ENCODE assay signal across 15 cellular contexts in the genomic region with DNA sequence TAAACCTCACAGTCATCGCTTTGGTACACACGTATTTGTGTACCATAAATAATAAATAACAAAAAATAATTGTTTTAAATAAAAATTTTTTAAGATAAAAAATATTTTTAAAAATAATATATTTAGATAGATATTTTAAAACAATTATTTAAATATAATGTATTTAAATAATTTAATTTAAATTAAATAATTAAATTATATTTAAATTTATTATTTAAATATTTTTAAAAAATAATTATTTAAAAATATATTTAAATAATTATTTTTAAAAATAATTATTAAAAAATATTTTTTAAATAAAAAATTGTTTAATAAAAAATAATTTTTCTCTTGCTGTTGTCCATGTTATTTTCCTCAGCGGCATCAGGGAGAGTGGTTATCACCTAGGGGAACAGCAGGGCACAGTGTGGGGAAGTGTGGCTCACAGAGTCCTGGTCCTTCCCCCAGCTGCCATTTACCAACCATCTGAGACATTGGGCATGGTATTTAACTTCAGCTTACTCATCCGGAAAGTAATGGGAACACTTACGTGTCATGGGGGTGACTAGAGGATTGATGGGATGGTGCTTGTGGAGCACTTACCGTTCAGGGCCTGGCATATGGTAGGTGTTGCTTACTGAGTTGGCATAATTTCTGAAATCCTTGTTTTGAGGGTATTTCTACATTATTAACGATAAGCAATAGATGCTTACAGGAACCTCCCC.
A peak's percentile ranks its signal among the peaks of the same experiment; 100 is the strongest.
DNase-seq lines count a peak whose midpoint lies in the region; ATAC-seq and TF ChIP-seq lines count a peak whose summit lies in the region.
"Had no signal": no experiment of that assay in that cellular context is flagged by ENCODE, and none has a peak within 500 bp of the region (broad histone marks: within the 10 kb centered on the region; RNA-seq: fewer than 3 reads in every experiment).

No MANE protein-coding gene starts in this region.

- H3K9ac ChIP-seq in SK-N-SH, result no peak overlapping the region

- H3K9me2 ChIP-seq in SK-N-SH, result no peaks in the 10 kb centered on the region

- no peak overlapping the region for H2AFZ ChIP-seq in SK-N-SH (ENCODE audit: low read depth)

- intact Hi-C loops in thyroid gland (cut with DNase I), result no loop called here
- intact Hi-C loops in activated CD4-positive, alpha-beta memory T cell treated with anti-CD3 and anti-CD28 coated beads for 36 hours (cut with micrococcal nuclease), result loop anchor here (2.0 kb wide), 1 partner anchor 43 kb away; no protein-coding TSS in a partner anchor

- H3K36me3 Mint-ChIP-seq in activated CD4-positive, alpha-beta memory T cell treated with anti-CD3 and anti-CD28 coated beads for 36 hours, result no peaks in the 10 kb centered on the region

- TF ChIP-seq RAD21 in SK-N-SH (IDR thresholded peaks at IDR 0.05; ENCODE audit: low read length), result no peak

- H3K4me1 Mint-ChIP-seq in activated CD4-positive, alpha-beta memory T cell treated with anti-CD3 and anti-CD28 coated beads for 36 hours (ENCODE audit: low read depth), result peaks cover 10% of the 10 kb centered on the region

- H4K20me1 ChIP-seq in SK-N-SH (ENCODE audit: insufficient read depth), result no peaks in the 10 kb centered on the region

- H3K27ac Mint-ChIP-seq in activated CD4-positive, alpha-beta memory T cell treated with anti-CD3 and anti-CD28 coated beads for 36 hours, result no peak overlapping the region

- 58% methylated on average over 7 of the region's 7 CpGs for WGBS in SK-N-SH (ENCODE audit: low lambda C conversion rate)
- 56 to 61% methylated on average over 7 of the region's 7 CpGs for WGBS in thyroid gland, 2 donors

- H3K4me3 Mint-ChIP-seq in activated CD4-positive, alpha-beta memory T cell treated with anti-CD3 and anti-CD28 coated beads for 36 hours, result no peak overlapping the region

- DNase-seq in SK-N-SH, result no peak
- peak; percentile 17 to 50 for DNase-seq in NCI-H524 (lab: John Stamatoyannopoulos, UW)
- DNase-seq in fibroblast of mammary gland (ENCODE audit: low read depth), result peak; percentile 73
- peak; percentile 11 to 26 for DNase-seq in thyroid gland
- no peak for DNase-seq in Peyer's patch
- DNase-seq in stimulated activated naive CD4-positive, alpha-beta T cell treated with Interleukin-2 at 50 U/mL for 16 hours (lab: John Stamatoyannopoulos, UW), result no peak
- no peak for DNase-seq in activated CD4-positive, alpha-beta memory T cell treated with anti-CD3 and anti-CD28 coated beads for 36 hours
- DNase-seq: hippocampal formation; left lung; posterior cingulate gyrus; stimulated activated CD4-positive, alpha-beta T cell treated with anti-CD3 and anti-CD28 coated beads, Interleukin-15, amount 100 ng/mL, for 24 hours had no signal

- POLR2A ChIA-PET in SK-N-SH (lab: Yijun Ruan, JAX), result no interaction called here
- POLR2A ChIA-PET in activated CD4-positive, alpha-beta memory T cell treated with anti-CD3 and anti-CD28 coated beads for 36 hours (lab: Charles Lee), result no interaction called here

- TF ChIP-seq EP300 in SK-N-SH (IDR thresholded peaks at IDR 0.05; ENCODE audit: borderline replicate concordance in 1 of 2, low read depth in 1 of 2, low read length in 1 of 2), result peak in 1 of 2 experiments; percentile 51; a peak in 1 of 4 replicates

- peaks cover 25% of the 10 kb centered on the region for H3F3A ChIP-seq in SK-N-SH (replicated peaks; ENCODE audit: insufficient read depth)

- H3K4me1 ChIP-seq in SK-N-SH (ENCODE audit: control insufficient read depth in 1 of 2, insufficient read depth in 2 of 2, low read depth in 1 of 2, low read length in 1 of 2) (peaks cover 10 to 32% of the 10 kb centered on the region in 2 experiments; a peak in 3 of 4 replicates), thyroid gland (no peaks in the 10 kb centered on the region), Peyer's patch (no peaks in the 10 kb centered on the region)
- H3K4me1 ChIP-seq: left lung had no signal

- no peak for ATAC-seq in SK-N-SH treated with all-trans-retinoic acid at 6 μM for 48 hours
- ATAC-seq: left lung had no signal

- CTCF ChIA-PET in SK-N-SH (lab: Yijun Ruan, JAX), result interaction anchor here (2.2 kb wide), 1 partner anchor 43 kb away, joined by 8 read pairs; no protein-coding TSS in a partner anchor
- CTCF ChIA-PET in activated CD4-positive, alpha-beta memory T cell treated with anti-CD3 and anti-CD28 coated beads for 36 hours (lab: Charles Lee), result interaction anchor here (1.6 kb wide), 1 partner anchor 43 kb away, joined by 4 read pairs; no protein-coding TSS in a partner anchor

- H3K79me2 ChIP-seq in SK-N-SH (ENCODE audit: insufficient read depth), result no peaks in the 10 kb centered on the region

- H3K27me3 Mint-ChIP-seq in activated CD4-positive, alpha-beta memory T cell treated with anti-CD3 and anti-CD28 coated beads for 36 hours, result no peaks in the 10 kb centered on the region

- no peak overlapping the region for H3K4me3 ChIP-seq in SK-N-SH (ENCODE audit: low read depth in 2 of 2, low read length in 1 of 2)
- H3K4me3 ChIP-seq in fibroblast of mammary gland (ENCODE audit: control insufficient read depth, low read depth, low read length), result no peak overlapping the region
- no peak overlapping the region for H3K4me3 ChIP-seq in thyroid gland (replicated peaks in 1 of 3)
- H3K4me3 ChIP-seq in Peyer's patch, result no peak overlapping the region
- H3K4me3 ChIP-seq: left lung, SK-N-MC, suprapubic skin had no signal

- no peaks in the 10 kb centered on the region for H3K36me3 ChIP-seq in SK-N-SH (replicated peaks in 1 of 2; ENCODE audit: control insufficient read depth in 1 of 2, insufficient read depth in 2 of 2, low read length in 1 of 2)
- no peaks in the 10 kb centered on the region for H3K36me3 ChIP-seq in thyroid gland
- H3K36me3 ChIP-seq in Peyer's patch, result no peaks in the 10 kb centered on the region
- H3K36me3 ChIP-seq: left lung, suprapubic skin had no signal

- TF ChIP-seq CTCF in SK-N-SH (IDR thresholded peaks at IDR 0.05), result no peak
- no peak for TF ChIP-seq CTCF in fibroblast of mammary gland (conservative IDR thresholded peaks at IDR 0.05; ENCODE audit: control insufficient read depth, insufficient read depth, low read depth, low read length)
- TF ChIP-seq CTCF in thyroid gland (IDR thresholded peaks at IDR 0.05), result no peak
- TF ChIP-seq CTCF in Peyer's patch (IDR thresholded peaks at IDR 0.05), result no peak

- H3K27me3 ChIP-seq in SK-N-SH (ENCODE audit: insufficient read depth) (no peaks in the 10 kb centered on the region), thyroid gland (no peaks in the 10 kb centered on the region), Peyer's patch (no peaks in the 10 kb centered on the region)
- H3K27me3 ChIP-seq: left lung, suprapubic skin had no signal

- H3K9me3 Mint-ChIP-seq in activated CD4-positive, alpha-beta memory T cell treated with anti-CD3 and anti-CD28 coated beads for 36 hours, result no peaks in the 10 kb centered on the region

- H3K9me3 ChIP-seq in SK-N-SH (no peaks in the 10 kb centered on the region), thyroid gland (no peaks in the 10 kb centered on the region), Peyer's patch (no peaks in the 10 kb centered on the region)
- H3K9me3 ChIP-seq: left lung, suprapubic skin had no signal

- H3K27ac ChIP-seq in SK-N-SH (ENCODE audit: low read depth in 2 of 2, low read length in 1 of 2), result peak overlapping the region in 1 of 2 experiments; percentile 89; a peak in 2 of 4 replicates
- H3K27ac ChIP-seq in thyroid gland, result no peak overlapping the region
- no peak overlapping the region for H3K27ac ChIP-seq in Peyer's patch
- H3K27ac ChIP-seq: left lung, SK-N-MC, VCaP had no signal

- TF ChIP-seq POLR2A in thyroid gland (IDR thresholded peaks at IDR 0.05), result no peak
- no peak for TF ChIP-seq POLR2A in Peyer's patch (IDR thresholded peaks at IDR 0.05)

- H3K4me2 ChIP-seq in SK-N-SH, result no peak overlapping the region

TF ChIP-seq in SK-N-SH, 30 proteins besides CTCF, POLR2A, EP300 and RAD21 (continues in another document):
- TF ChIP-seq, protein P1, sequence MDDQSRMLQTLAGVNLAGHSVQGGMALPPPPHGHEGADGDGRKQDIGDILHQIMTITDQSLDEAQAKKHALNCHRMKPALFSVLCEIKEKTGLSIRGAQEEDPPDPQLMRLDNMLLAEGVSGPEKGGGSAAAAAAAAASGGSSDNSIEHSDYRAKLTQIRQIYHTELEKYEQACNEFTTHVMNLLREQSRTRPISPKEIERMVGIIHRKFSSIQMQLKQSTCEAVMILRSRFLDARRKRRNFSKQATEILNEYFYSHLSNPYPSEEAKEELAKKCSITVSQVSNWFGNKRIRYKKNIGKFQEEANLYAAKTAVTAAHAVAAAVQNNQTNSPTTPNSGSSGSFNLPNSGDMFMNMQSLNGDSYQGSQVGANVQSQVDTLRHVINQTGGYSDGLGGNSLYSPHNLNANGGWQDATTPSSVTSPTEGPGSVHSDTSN (IDR thresholded peaks at IDR 0.05), result peak; percentile 79
- TF ChIP-seq, protein P2, sequence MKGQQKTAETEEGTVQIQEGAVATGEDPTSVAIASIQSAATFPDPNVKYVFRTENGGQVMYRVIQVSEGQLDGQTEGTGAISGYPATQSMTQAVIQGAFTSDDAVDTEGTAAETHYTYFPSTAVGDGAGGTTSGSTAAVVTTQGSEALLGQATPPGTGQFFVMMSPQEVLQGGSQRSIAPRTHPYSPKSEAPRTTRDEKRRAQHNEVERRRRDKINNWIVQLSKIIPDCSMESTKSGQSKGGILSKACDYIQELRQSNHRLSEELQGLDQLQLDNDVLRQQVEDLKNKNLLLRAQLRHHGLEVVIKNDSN (IDR thresholded peaks at IDR 0.05; ENCODE audit: borderline replicate concordance, low read depth), result no peak

TF ChIP-seq in SK-N-SH treated with all-trans-retinoic acid at 6 μM for 48 hours, 23 proteins besides CTCF, POLR2A, EP300 and RAD21:
- TF ChIP-seq RARB (CRISPR knock-in tag; IDR thresholded peaks at IDR 0.05) (no peak), OSR1 (CRISPR knock-in tag; IDR thresholded peaks at IDR 0.05) (no peak), CSDC2 (CRISPR knock-in tag; IDR thresholded peaks at IDR 0.05) (no peak), TOX (CRISPR knock-in tag; IDR thresholded peaks at IDR 0.05; ENCODE audit: borderline replicate concordance) (no peak), ZNF70 (CRISPR knock-in tag; IDR thresholded peaks at IDR 0.05) (no peak)
TF ChIP-seq in SK-N-SH treated with all-trans-retinoic acid at 6 μM for 48 hours: peak in this region for 0.

Comparison
In these comparisons a context has a peak if more than half of its experiments do, and no peak if none do; other contexts are left out.
1. DNase-seq: peak in NCI-H524 (2 of 2), fibroblast of mammary gland (single experiment) and thyroid gland (2 of 2); none in SK-N-SH (single experiment), Peyer's patch (0 of 3), stimulated activated naive CD4-positive, alpha-beta T cell treated with Interleukin-2 at 50 U/mL for 16 hours (single experiment) and activated CD4-positive, alpha-beta memory T cell treated with anti-CD3 and anti-CD28 coated beads for 36 hours (single experiment).